ENCODE assay signal across 9 cellular contexts in the genomic region with DNA sequence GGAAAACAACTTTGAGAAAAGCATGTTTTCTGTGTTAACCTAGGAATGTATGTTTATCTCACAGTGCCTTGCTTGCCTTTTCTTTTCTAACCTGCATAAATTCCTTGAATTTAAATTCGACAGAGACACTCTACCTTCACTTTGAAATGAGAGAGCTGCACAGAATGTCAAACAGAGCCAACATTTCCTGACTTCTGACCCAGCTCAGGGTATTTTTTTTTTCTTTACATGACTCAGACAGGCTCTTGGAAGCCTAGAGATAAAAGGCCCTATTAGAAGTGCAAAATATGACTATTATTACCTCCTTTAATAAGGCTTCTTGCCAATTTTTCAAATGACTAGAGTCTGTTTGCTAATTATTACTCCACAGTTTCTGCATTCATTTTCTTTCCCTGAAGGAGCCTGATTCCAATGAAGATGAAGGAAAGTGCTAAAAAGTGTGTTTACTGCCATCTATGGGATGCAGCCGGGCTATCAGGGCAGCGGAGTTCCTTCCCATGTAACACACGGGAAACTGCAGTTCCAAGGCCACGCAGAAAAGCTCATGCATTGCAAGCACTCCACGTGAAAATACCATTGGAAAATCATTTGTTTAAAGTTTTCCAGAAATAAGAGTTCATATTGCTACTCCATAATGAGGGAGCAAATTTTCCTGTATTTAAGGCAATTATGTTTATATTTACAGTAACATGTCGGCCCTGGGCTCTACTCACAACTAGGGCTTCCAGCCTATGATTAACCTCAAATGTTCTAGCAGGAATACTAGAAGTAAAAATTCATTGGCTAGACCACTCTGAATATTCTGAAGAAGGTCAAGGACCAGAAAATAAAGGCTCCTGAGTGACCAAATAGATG.
DNase-seq lines count a peak whose midpoint lies in the region; ATAC-seq, FAIRE-seq and TF ChIP-seq lines count a peak whose summit lies in the region.
"Had no signal": no experiment of that assay in that cellular context is flagged by ENCODE, and none has a peak within 500 bp of the region (broad histone marks: within the 10 kb centered on the region; RNA-seq: fewer than 3 reads in every experiment).

No MANE protein-coding gene starts in this region.

- H3K4me2 ChIP-seq in A549: 0 out of 3 replicates have a peak overlapping the region, but pooled peaks have one; percentile 7

- no peak overlapping the region for H3K4me3 Mint-ChIP-seq in activated T-cell treated with anti-CD3 and anti-CD28 coated beads, Interleukin-2, amount 50 U/mL, for 24 hours
- H3K4me3 Mint-ChIP-seq: central memory CD8-positive, alpha-beta T cell had no signal

- 14% methylated on average over 7 of the region's 7 CpGs for WGBS in A549 (ENCODE audit: missing lambda C conversion rate)
- 19% methylated on average over 7 of the region's 7 CpGs for WGBS in right cardiac atrium

- H3K27ac ChIP-seq in A549: no peak overlapping the region
- H3K27ac ChIP-seq in VCaP: no peak overlapping the region; the same call in 1 of the 2 replicates
- H3K27ac ChIP-seq in right cardiac atrium (ENCODE audit: low read length): no peak overlapping the region

- H3K9me3 ChIP-seq in A549 (peaks cover 6% of the 10 kb centered on the region; the same call in 2 of the 3 replicates), right cardiac atrium (ENCODE audit: control insufficient read depth, low read length) (no peaks in the 10 kb centered on the region)

- peak; percentile 90 for FAIRE-seq in A549 (lab: Jason Lieb, UNC)

- H3K9me3 Mint-ChIP-seq in activated T-cell treated with anti-CD3 and anti-CD28 coated beads, Interleukin-2, amount 50 U/mL, for 24 hours: no peaks in the 10 kb centered on the region

- H3K27me3 Mint-ChIP-seq in activated T-cell treated with anti-CD3 and anti-CD28 coated beads, Interleukin-2, amount 50 U/mL, for 24 hours: peaks cover 10% of the 10 kb centered on the region

- intact Hi-C loops in right cardiac atrium (cut with DNase I) (no loop called here), sciatic nerve (cut with DNase I) (no loop called here)

- H3K4me1 ChIP-seq in A549 (peaks cover 13% of the 10 kb centered on the region; the same call in 2 of the 3 replicates), right cardiac atrium (ENCODE audit: control insufficient read depth, insufficient read depth, low read length) (no peaks in the 10 kb centered on the region)

- TF ChIP-seq RAD21 in A549 (conservative IDR thresholded peaks at IDR 0.05 in 1 of 2, IDR thresholded peaks at IDR 0.05 in 1 of 2): peak; percentile 76 to 83

- no peaks in the 10 kb centered on the region for H3K4me1 Mint-ChIP-seq in activated T-cell treated with anti-CD3 and anti-CD28 coated beads, Interleukin-2, amount 50 U/mL, for 24 hours (ENCODE audit: low read depth)
- H3K4me1 Mint-ChIP-seq: central memory CD8-positive, alpha-beta T cell had no signal

- no peak for TF ChIP-seq EP300 in A549 (IDR thresholded peaks at IDR 0.05)

- TF ChIP-seq CTCF in A549 (IDR thresholded peaks at IDR 0.05) (peak; percentile 79), VCaP (conservative IDR thresholded peaks at IDR 0.05) (peak; percentile 77)

- no peaks in the 10 kb centered on the region for H3K36me3 Mint-ChIP-seq in activated T-cell treated with anti-CD3 and anti-CD28 coated beads, Interleukin-2, amount 50 U/mL, for 24 hours (ENCODE audit: low read depth)

- H3K27me3 ChIP-seq in right cardiac atrium (ENCODE audit: control insufficient read depth, insufficient read depth): no peaks in the 10 kb centered on the region

- no peak overlapping the region for H3K4me3 ChIP-seq in A549
- no peak overlapping the region for H3K4me3 ChIP-seq in right cardiac atrium (ENCODE audit: low read length)

- TF ChIP-seq POLR2A in A549 (IDR thresholded peaks at IDR 0.05; ENCODE audit: low read length): no peak

- POLR2A ChIA-PET in A549 (lab: Yijun Ruan, JAX): interaction anchor here (0.6 kb wide), 1 partner anchor 486 kb away, joined by 3 read pairs; no protein-coding TSS in a partner anchor

- H3K27ac Mint-ChIP-seq in activated T-cell treated with anti-CD3 and anti-CD28 coated beads, Interleukin-2, amount 50 U/mL, for 24 hours: no peak overlapping the region

- DNase-seq in A549 (ENCODE audit: low read depth in 1 of 2, low spot score in 1 of 2) (peak; percentile 36 to 64), HCEC 1CT (peak; percentile 56), right cardiac atrium (peak in 2 of 3 donors; percentile 33 to 67), sciatic nerve (ENCODE audit: low spot score) (peak; percentile 65)
- no peak for DNase-seq in activated T-cell treated with anti-CD3 and anti-CD28 coated beads, Interleukin-2, amount 50 U/mL, for 24 hours

- CTCF ChIA-PET in A549 (lab: Yijun Ruan, JAX): interaction anchor here (0.6 to 3.2 kb wide), 17 partner anchors 11 to 1722 kb away, joined by 3 to 29 read pairs (median 3); no protein-coding TSS in a partner anchor

- ATAC-seq in A549: peak; percentile 97 to 98
- ATAC-seq in right cardiac atrium: peak; percentile 73 to 81
- peak; percentile 79 for ATAC-seq in sciatic nerve
- ATAC-seq in HG02759 (IDR thresholded peaks at IDR 0.05; ENCODE audit: unreplicated experiment): no peak
- no peak for ATAC-seq in GM21737 (IDR thresholded peaks at IDR 0.05; ENCODE audit: unreplicated experiment)

TF ChIP-seq in A549, 52 proteins besides CTCF, POLR2A, EP300 and RAD21:
- TF ChIP-seq SMC3 (IDR thresholded peaks at IDR 0.05): peak; percentile 72
- TF ChIP-seq HMGXB4 (CRISPR knock-in tag; IDR thresholded peaks at IDR 0.05; ENCODE audit: borderline replicate concordance): no peak
- no peak for TF ChIP-seq EHF (CRISPR knock-in tag; IDR thresholded peaks at IDR 0.05)
TF ChIP-seq in A549: peak in this region for 1.

Comparison
In these comparisons a context has a peak if more than half of its experiments do, and no peak if none do; other contexts are left out.
1. ATAC-seq: peak in A549 (2 of 2), right cardiac atrium (2 of 2) and sciatic nerve (single experiment); none in HG02759 (single experiment) and GM21737 (single experiment).